In the genomic region with DNA sequence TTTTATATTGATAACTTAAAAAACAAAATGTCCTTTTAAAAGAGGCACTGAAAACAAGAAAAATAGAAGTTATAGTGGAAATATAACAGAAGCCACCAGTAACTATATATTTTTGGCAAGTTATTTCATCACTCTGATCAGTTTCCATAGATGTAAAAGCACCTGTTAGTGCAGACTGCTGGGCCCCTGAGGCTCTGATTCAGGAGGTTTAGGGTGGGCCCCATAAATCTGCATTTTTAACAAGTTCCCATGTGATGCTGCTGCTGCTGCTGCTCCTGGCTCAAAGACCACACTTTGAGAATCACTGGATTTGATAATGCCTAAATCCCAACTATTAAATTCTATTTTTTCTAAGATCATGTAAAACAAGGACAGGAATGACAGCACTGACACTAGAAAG, we compare ENCODE assay signal across 16 cellular contexts.
"Had no signal": no experiment of that assay in that cellular context is flagged by ENCODE, and none has a peak within 500 bp of the region (broad histone marks: within the 10 kb centered on the region; RNA-seq: fewer than 3 reads in every experiment).

No MANE protein-coding gene starts in this region.

- H3K4me3 Mint-ChIP-seq: activated T-helper 1 cell treated with anti-CD3 and anti-CD28 coated beads, Interleukin-12 subunit alpha, Interleukin-12 subunit beta, Interleukin-2, Interleukin-4 antibody, amounts not matched to agents 30 ng/mL and 10 ng/mL and 1 ng/mL, durations not matched to agents 14 hours and 24 hours and 36 hours had no signal

- H3K9me3 Mint-ChIP-seq: activated T-helper 1 cell treated with anti-CD3 and anti-CD28 coated beads, Interleukin-12 subunit alpha, Interleukin-12 subunit beta, Interleukin-2, Interleukin-4 antibody, amounts not matched to agents 30 ng/mL and 10 ng/mL and 1 ng/mL, durations not matched to agents 14 hours and 24 hours and 36 hours had no signal

- DNase-seq: activated CD4-positive, alpha-beta T cell treated with anti-CD3 and anti-CD28 coated beads for 1 hour; activated CD4-positive, alpha-beta T cell treated with anti-CD3 and anti-CD28 coated beads, Interleukin-2, amount 50 U/mL, for 4 hours; activated gamma-delta T cell treated with Interleukin-2 at 50 U/mL for 16 hours; body of pancreas; erythroblast; left colon; mesenchymal stem cell; right cardiac atrium; stimulated activated CD4-positive, alpha-beta T cell treated with anti-CD3 and anti-CD28 coated beads, Interleukin-1b, Interleukin-23, amount 100 ng/mL, for 48 hours; T-helper 1 cell; upper lobe of left lung had no signal

- H3K9me3 ChIP-seq: body of pancreas, thoracic aorta had no signal

- H3K36me3 ChIP-seq: cardiac muscle cell, thoracic aorta, upper lobe of left lung had no signal

- H3K4me3 ChIP-seq: body of pancreas, cardiac muscle cell, thoracic aorta, upper lobe of left lung had no signal

- ATAC-seq: body of pancreas, left colon, right cardiac atrium had no signal

- H3K27me3 ChIP-seq: body of pancreas, cardiac muscle cell, foreskin keratinocyte, upper lobe of left lung had no signal

- H3K27ac Mint-ChIP-seq: activated T-helper 1 cell treated with anti-CD3 and anti-CD28 coated beads, Interleukin-12 subunit alpha, Interleukin-12 subunit beta, Interleukin-2, Interleukin-4 antibody, amounts not matched to agents 30 ng/mL and 10 ng/mL and 1 ng/mL, durations not matched to agents 14 hours and 24 hours and 36 hours had no signal

- H3K27ac ChIP-seq: body of pancreas, cardiac muscle cell, foreskin keratinocyte, parathyroid adenoma, thoracic aorta, upper lobe of left lung had no signal
